1 cellular context compared by ENCODE assay signal in the genomic region with DNA sequence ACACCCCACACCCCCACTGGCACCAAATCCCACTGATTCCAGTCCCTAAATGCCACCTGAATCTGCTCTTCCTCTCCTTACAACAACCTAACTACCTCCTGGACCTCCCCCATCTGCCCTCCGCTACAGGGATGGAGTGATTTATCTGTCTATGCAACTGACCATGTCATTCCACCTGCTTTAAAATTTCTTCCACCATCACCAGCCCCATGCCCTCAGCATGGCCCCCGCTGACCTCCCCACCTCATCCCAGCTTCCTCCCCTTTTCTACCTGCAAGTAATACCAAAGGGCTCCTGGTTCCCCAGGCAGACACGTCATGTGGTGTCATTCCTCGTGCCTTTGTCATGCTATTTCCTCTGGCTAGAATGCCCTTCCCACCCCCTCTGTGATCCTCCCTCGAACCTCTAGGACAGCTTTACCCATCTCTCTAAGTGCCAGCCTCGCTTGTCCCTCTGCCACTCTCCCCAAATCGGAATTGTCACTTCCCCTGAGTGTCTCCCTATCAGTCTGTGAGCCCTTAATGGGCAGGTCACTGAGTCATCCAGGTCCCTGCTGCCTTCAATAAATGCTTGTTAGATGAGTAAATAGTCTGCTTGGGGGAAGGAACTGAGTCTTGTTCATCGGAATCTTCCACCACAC.
TF ChIP-seq lines count a peak whose summit lies in the region.

No MANE protein-coding gene starts in this region.

TF ChIP-seq in HEK293, 187 proteins besides CTCF, POLR2A, EP300 and RAD21 (continued from another document):
- TF ChIP-seq, protein P1, sequence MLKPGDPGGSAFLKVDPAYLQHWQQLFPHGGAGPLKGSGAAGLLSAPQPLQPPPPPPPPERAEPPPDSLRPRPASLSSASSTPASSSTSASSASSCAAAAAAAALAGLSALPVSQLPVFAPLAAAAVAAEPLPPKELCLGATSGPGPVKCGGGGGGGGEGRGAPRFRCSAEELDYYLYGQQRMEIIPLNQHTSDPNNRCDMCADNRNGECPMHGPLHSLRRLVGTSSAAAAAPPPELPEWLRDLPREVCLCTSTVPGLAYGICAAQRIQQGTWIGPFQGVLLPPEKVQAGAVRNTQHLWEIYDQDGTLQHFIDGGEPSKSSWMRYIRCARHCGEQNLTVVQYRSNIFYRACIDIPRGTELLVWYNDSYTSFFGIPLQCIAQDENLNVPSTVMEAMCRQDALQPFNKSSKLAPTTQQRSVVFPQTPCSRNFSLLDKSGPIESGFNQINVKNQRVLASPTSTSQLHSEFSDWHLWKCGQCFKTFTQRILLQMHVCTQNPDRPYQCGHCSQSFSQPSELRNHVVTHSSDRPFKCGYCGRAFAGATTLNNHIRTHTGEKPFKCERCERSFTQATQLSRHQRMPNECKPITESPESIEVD (tag by site-specific recombination; IDR thresholded peaks at IDR 0.05) = no peak
- TF ChIP-seq ZNF76 (tag by site-specific recombination; IDR thresholded peaks at IDR 0.05; ENCODE audit: borderline replicate concordance, low read depth) = no peak
- TF ChIP-seq ZNF664 (tag by site-specific recombination; IDR thresholded peaks at IDR 0.05) = no peak
- TF ChIP-seq, protein P2, sequence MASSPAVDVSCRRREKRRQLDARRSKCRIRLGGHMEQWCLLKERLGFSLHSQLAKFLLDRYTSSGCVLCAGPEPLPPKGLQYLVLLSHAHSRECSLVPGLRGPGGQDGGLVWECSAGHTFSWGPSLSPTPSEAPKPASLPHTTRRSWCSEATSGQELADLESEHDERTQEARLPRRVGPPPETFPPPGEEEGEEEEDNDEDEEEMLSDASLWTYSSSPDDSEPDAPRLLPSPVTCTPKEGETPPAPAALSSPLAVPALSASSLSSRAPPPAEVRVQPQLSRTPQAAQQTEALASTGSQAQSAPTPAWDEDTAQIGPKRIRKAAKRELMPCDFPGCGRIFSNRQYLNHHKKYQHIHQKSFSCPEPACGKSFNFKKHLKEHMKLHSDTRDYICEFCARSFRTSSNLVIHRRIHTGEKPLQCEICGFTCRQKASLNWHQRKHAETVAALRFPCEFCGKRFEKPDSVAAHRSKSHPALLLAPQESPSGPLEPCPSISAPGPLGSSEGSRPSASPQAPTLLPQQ (tag by site-specific recombination; IDR thresholded peaks at IDR 0.05) = no peak
- no peak for TF ChIP-seq ZNF202 (tag by site-specific recombination; IDR thresholded peaks at IDR 0.05; ENCODE audit: borderline replicate concordance)
- no peak for TF ChIP-seq FEZF1 (tag by site-specific recombination; IDR thresholded peaks at IDR 0.05)
- TF ChIP-seq ZEB2 (tag by site-specific recombination; IDR thresholded peaks at IDR 0.05) = no peak
